Comparison of ENCODE assay signal across 15 cellular contexts in the genomic region with DNA sequence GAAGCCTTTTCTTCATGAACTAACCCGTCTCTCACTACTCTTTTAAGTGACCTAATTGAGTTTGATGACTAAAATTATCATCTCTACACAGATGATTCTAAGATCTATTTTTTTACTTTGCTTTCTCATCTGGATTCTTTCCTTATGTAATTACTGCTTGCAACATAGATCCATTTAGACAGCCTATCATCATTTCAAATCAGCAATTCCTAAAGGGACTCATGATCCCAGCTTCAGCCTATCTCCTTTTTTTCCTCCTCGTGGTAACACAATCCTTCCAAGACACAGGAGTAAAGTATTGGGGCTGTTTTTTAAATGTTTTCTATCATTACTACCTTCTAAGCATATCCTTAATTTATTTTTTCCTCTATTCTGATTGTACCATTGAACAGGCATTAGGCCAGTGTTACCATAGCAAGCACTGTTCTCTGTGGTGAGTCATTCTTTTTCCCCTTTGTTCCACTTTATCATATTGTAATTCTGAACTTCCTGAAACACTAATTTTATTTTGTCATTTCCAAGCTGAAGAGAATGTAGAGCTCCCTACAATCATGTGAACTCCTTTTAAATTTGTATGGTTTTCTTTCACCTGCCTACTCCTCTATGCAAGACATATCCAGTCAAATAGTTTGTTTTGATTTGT.
DNase-seq lines count a peak whose midpoint lies in the region; ATAC-seq and TF ChIP-seq lines count a peak whose summit lies in the region.
"Had no signal": no experiment of that assay in that cellular context is flagged by ENCODE, and none has a peak within 500 bp of the region (broad histone marks: within the 10 kb centered on the region; RNA-seq: fewer than 3 reads in every experiment).

No MANE protein-coding gene starts in this region.

- no peaks in the 10 kb centered on the region for H3K9me3 ChIP-seq in left lung
- H3K9me3 ChIP-seq in Karpas-422 (ENCODE audit: low read length), result no peaks in the 10 kb centered on the region
- H3K9me3 ChIP-seq: Caco-2, psoas muscle had no signal

- DNase-seq in AG10803 (ENCODE audit: low read depth), result peak; percentile 44
- DNase-seq in RPMI7951 (ENCODE audit: low read depth), result peak; percentile 46
- DNase-seq in dermis blood vessel endothelial cell, result peak; percentile 81
- no peak for DNase-seq in left lung
- no peak for DNase-seq in cerebellum (ENCODE audit: low spot score)
- no peak for DNase-seq in posterior cingulate gyrus
- DNase-seq in T1000 (lab: John Stamatoyannopoulos, UW), result no peak
- DNase-seq in Karpas-422, result no peak
- DNase-seq: activated CD4-positive, alpha-beta T cell treated with anti-CD3 and anti-CD28 coated beads, Interleukin-2, amount 10 ng/mL, durations not matched to agents 7 days and 5 days; activated T-cell treated with anti-CD3 and anti-CD28 coated beads, Interleukin-2, amount 50 U/mL, for 24 hours; Caco-2; KBM-7; psoas muscle; Right ventricle myocardium superior had no signal

- H3K4me3 ChIP-seq in AG10803 (ENCODE audit: low read length) (no peak overlapping the region), left lung (no peak overlapping the region), Karpas-422 (ENCODE audit: low read length) (no peak overlapping the region)
- H3K4me3 ChIP-seq: psoas muscle had no signal

- no peak overlapping the region for H2AFZ ChIP-seq in Karpas-422 (ENCODE audit: low read length)

- H3K27me3 ChIP-seq in left lung, result no peaks in the 10 kb centered on the region
- H3K27me3 ChIP-seq in Karpas-422 (ENCODE audit: low read length), result no peaks in the 10 kb centered on the region

- H4K20me1 ChIP-seq in Karpas-422 (ENCODE audit: insufficient read depth, low read depth, low read length), result no peaks in the 10 kb centered on the region

- no peaks in the 10 kb centered on the region for H3K36me3 ChIP-seq in left lung
- no peaks in the 10 kb centered on the region for H3K36me3 ChIP-seq in Karpas-422 (ENCODE audit: insufficient read depth, low read length)

- H3K4me1 ChIP-seq in left lung, result no peaks in the 10 kb centered on the region
- no peaks in the 10 kb centered on the region for H3K4me1 ChIP-seq in Karpas-422 (ENCODE audit: low read length)
- H3K4me1 ChIP-seq: Caco-2, psoas muscle had no signal

- H3K27ac ChIP-seq in left lung (no peak overlapping the region), Karpas-422 (ENCODE audit: low read length) (no peak overlapping the region)
- H3K27ac ChIP-seq: psoas muscle had no signal

- H3K79me2 ChIP-seq in Karpas-422 (ENCODE audit: low read length), result no peaks in the 10 kb centered on the region

- no peak for TF ChIP-seq CTCF in AG10803 (conservative IDR thresholded peaks at IDR 0.05; ENCODE audit: low read length)
- no peak for TF ChIP-seq CTCF in left lung (IDR thresholded peaks at IDR 0.05)

- no peaks in the 10 kb centered on the region for H3K9me2 ChIP-seq in Karpas-422 (replicated peaks; ENCODE audit: insufficient read depth, low read length)

- intact Hi-C loops in left lung (cut with DNase I) (no loop called here), posterior cingulate gyrus (cut with DNase I) (no loop called here)

- H3K4me2 ChIP-seq in Karpas-422 (ENCODE audit: low read depth, low read length, poor library complexity, severe bottlenecking), result no peak overlapping the region

- no peak overlapping the region for H3K9ac ChIP-seq in Karpas-422 (ENCODE audit: low read length)

- peak; percentile 47 for ATAC-seq in left lung
- ATAC-seq: left lobe of liver, psoas muscle had no signal

Comparison
In these comparisons a context has a peak if more than half of its experiments do, and no peak if none do; other contexts are left out.
1. DNase-seq: peak in AG10803 (single experiment), RPMI7951 (single experiment) and dermis blood vessel endothelial cell (single experiment); none in left lung (0 of 2), cerebellum (single experiment), posterior cingulate gyrus (0 of 10), T1000 (single experiment) and Karpas-422 (single experiment).